ENCODE assay signal across 1 cellular context in the genomic region with DNA sequence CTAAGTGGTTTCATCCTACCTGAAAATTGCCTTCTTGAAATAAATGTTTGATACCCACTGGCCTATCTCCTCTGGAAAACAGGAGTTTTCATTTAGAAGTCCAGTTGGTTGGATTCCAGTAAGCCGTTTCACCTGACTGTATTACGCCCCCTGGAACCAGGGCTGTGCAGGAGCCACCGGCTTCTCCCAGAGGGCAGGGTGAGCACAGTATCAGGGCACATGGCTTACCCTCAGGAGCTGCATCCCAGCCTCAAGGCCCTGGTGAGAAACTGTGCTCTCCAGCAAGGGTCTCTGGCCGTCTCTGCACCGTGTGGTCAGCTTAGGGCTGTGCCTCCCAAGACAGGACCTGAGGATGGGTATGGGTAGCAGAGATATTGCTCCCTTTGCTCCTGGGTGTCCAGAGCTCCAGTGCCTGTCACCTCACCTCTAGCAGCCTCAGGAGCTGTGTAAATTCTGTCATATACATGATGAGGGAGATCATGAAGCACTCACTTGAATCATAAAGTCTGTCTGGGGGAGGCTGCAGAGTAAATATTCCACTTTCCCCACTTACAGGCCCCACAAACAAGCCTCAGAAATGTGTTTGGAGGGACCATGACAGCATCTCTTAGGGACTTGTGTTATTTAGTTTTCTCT.
TF ChIP-seq lines count a peak whose summit lies in the region.

No MANE protein-coding gene starts in this region.

TF ChIP-seq in GM23338, 12 proteins besides CTCF, POLR2A, EP300 and RAD21 (continued from another document):
- TF ChIP-seq, protein P1, sequence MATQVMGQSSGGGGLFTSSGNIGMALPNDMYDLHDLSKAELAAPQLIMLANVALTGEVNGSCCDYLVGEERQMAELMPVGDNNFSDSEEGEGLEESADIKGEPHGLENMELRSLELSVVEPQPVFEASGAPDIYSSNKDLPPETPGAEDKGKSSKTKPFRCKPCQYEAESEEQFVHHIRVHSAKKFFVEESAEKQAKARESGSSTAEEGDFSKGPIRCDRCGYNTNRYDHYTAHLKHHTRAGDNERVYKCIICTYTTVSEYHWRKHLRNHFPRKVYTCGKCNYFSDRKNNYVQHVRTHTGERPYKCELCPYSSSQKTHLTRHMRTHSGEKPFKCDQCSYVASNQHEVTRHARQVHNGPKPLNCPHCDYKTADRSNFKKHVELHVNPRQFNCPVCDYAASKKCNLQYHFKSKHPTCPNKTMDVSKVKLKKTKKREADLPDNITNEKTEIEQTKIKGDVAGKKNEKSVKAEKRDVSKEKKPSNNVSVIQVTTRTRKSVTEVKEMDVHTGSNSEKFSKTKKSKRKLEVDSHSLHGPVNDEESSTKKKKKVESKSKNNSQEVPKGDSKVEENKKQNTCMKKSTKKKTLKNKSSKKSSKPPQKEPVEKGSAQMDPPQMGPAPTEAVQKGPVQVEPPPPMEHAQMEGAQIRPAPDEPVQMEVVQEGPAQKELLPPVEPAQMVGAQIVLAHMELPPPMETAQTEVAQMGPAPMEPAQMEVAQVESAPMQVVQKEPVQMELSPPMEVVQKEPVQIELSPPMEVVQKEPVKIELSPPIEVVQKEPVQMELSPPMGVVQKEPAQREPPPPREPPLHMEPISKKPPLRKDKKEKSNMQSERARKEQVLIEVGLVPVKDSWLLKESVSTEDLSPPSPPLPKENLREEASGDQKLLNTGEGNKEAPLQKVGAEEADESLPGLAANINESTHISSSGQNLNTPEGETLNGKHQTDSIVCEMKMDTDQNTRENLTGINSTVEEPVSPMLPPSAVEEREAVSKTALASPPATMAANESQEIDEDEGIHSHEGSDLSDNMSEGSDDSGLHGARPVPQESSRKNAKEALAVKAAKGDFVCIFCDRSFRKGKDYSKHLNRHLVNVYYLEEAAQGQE (IDR thresholded peaks at IDR 0.05; ENCODE audit: unreplicated experiment): no peak
- TF ChIP-seq STAT1 (IDR thresholded peaks at IDR 0.05; ENCODE audit: unreplicated experiment): no peak
